In genomic region chr19:27972291-27973040, GRCh38 we compare ENCODE assay signal across 14 cellular contexts.
A peak's percentile ranks its signal among the peaks of the same experiment; 100 is the strongest.
DNase-seq lines count a peak whose midpoint lies in the region; ATAC-seq and TF ChIP-seq lines count a peak whose summit lies in the region.
"Had no signal": no experiment of that assay in that cellular context is flagged by ENCODE, and none has a peak within 500 bp of the region (broad histone marks: within the 10 kb centered on the region; RNA-seq: fewer than 3 reads in every experiment).

No MANE protein-coding gene starts in this region.

- ATAC-seq in GM21619 (IDR thresholded peaks at IDR 0.05; ENCODE audit: unreplicated experiment) (no peak), GM18858 (IDR thresholded peaks at IDR 0.05; ENCODE audit: unreplicated experiment) (no peak)
- ATAC-seq in stimulated activated effector memory CD8-positive, alpha-beta T cell treated with anti-CD3 and anti-CD28 coated beads, Interleukin-12 subunit alpha, Interleukin-12 subunit beta, amount 100 ng/mL, for 72 hours, result no peak

- H3K4me1 ChIP-seq in neural progenitor cell, result peaks cover 11% of the 10 kb centered on the region
- H3K4me1 ChIP-seq: tibial artery had no signal

- H3K4me3 ChIP-seq in choroid plexus epithelial cell (ENCODE audit: low read depth, low read length), result no peak overlapping the region
- H3K4me3 ChIP-seq in neural progenitor cell, result no peak overlapping the region
- H3K4me3 ChIP-seq: SJCRH30, tibial artery had no signal

- H3K79me2 ChIP-seq in neural progenitor cell (ENCODE audit: low read depth), result no peaks in the 10 kb centered on the region

- DNase-seq in Caki2 (ENCODE audit: low read depth) (peak; percentile 90), NCI-H2196 treated with DMSO at 0.1 percent for 48 hours (lab: John Stamatoyannopoulos, UW; ENCODE audit: unreplicated experiment) (peak; percentile 15), choroid plexus epithelial cell (ENCODE audit: low read depth) (peak; percentile 54), neural progenitor cell (ENCODE audit: low spot score) (no peak), HPDE6-E6E7 (ENCODE audit: extremely low spot score) (no peak)
- DNase-seq in stimulated activated effector memory CD8-positive, alpha-beta T cell treated with anti-CD3 and anti-CD28 coated beads, Interleukin-12 subunit alpha, Interleukin-12 subunit beta, amount 100 ng/mL, for 72 hours (ENCODE audit: low spot score in 2 of 2), result no peak
- DNase-seq: activated CD4-positive, alpha-beta memory T cell treated with anti-CD3 and anti-CD28 coated beads for 36 hours; NCI-H2081; tibial artery had no signal

- peak overlapping the region; percentile 10 for H3K27ac Mint-ChIP-seq in neural progenitor cell
- H3K27ac Mint-ChIP-seq in stimulated activated effector memory CD8-positive, alpha-beta T cell treated with anti-CD3 and anti-CD28 coated beads, Interleukin-12 subunit alpha, Interleukin-12 subunit beta, amount 100 ng/mL, for 72 hours, result no peak overlapping the region
- H3K27ac Mint-ChIP-seq: activated CD4-positive, alpha-beta memory T cell treated with anti-CD3 and anti-CD28 coated beads for 36 hours had no signal

- no peaks in the 10 kb centered on the region for H3K27me3 ChIP-seq in neural progenitor cell
- H3K27me3 ChIP-seq: neutrophil, tibial artery had no signal

- no peaks in the 10 kb centered on the region for H3K36me3 ChIP-seq in neural progenitor cell
- H3K36me3 ChIP-seq: neutrophil, SJCRH30, tibial artery had no signal

- no peaks in the 10 kb centered on the region for H3K9me3 ChIP-seq in neural progenitor cell (ENCODE audit: low read depth)
- H3K9me3 ChIP-seq: neutrophil, SJCRH30, tibial artery had no signal

- H3K9ac ChIP-seq in neural progenitor cell, result no peak overlapping the region

- H2AFZ ChIP-seq in neural progenitor cell (replicated peaks), result no peak overlapping the region

- in situ Hi-C loops in Caki2 (cut with HindIII; ENCODE audit: low pct_unique_long_range_greater_than_20kb, low sequenced_read_pairs), result loop anchor here (25.0 kb wide), 1 partner anchor 340 kb away; no protein-coding TSS in a partner anchor

- H3K4me1 Mint-ChIP-seq in neural progenitor cell, result peaks cover 27% of the 10 kb centered on the region
- no peaks in the 10 kb centered on the region for H3K4me1 Mint-ChIP-seq in stimulated activated effector memory CD8-positive, alpha-beta T cell treated with anti-CD3 and anti-CD28 coated beads, Interleukin-12 subunit alpha, Interleukin-12 subunit beta, amount 100 ng/mL, for 72 hours

- no peaks in the 10 kb centered on the region for H3K36me3 Mint-ChIP-seq in neural progenitor cell
- no peaks in the 10 kb centered on the region for H3K36me3 Mint-ChIP-seq in stimulated activated effector memory CD8-positive, alpha-beta T cell treated with anti-CD3 and anti-CD28 coated beads, Interleukin-12 subunit alpha, Interleukin-12 subunit beta, amount 100 ng/mL, for 72 hours
- H3K36me3 Mint-ChIP-seq: activated CD4-positive, alpha-beta memory T cell treated with anti-CD3 and anti-CD28 coated beads for 36 hours had no signal

- no peak overlapping the region for H3K27ac ChIP-seq in neural progenitor cell
- H3K27ac ChIP-seq: C4-2B, neutrophil, tibial artery had no signal

- TF ChIP-seq CTCF in choroid plexus epithelial cell (conservative IDR thresholded peaks at IDR 0.05; ENCODE audit: low read depth, low read length) (no peak), neural progenitor cell (IDR thresholded peaks at IDR 0.05) (no peak)

- peak overlapping the region; percentile 9 for H3K4me3 Mint-ChIP-seq in neural progenitor cell
- no peak overlapping the region for H3K4me3 Mint-ChIP-seq in stimulated activated effector memory CD8-positive, alpha-beta T cell treated with anti-CD3 and anti-CD28 coated beads, Interleukin-12 subunit alpha, Interleukin-12 subunit beta, amount 100 ng/mL, for 72 hours
- H3K4me3 Mint-ChIP-seq: activated CD4-positive, alpha-beta memory T cell treated with anti-CD3 and anti-CD28 coated beads for 36 hours had no signal

- H3K4me2 ChIP-seq in neural progenitor cell, result no peak overlapping the region

- H4K20me1 ChIP-seq in neural progenitor cell (ENCODE audit: low read depth), result no peaks in the 10 kb centered on the region

- no peaks in the 10 kb centered on the region for H3F3A ChIP-seq in neural progenitor cell (ENCODE audit: low read depth)

- H3K9me3 Mint-ChIP-seq in neural progenitor cell, result no peaks in the 10 kb centered on the region
- H3K9me3 Mint-ChIP-seq in stimulated activated effector memory CD8-positive, alpha-beta T cell treated with anti-CD3 and anti-CD28 coated beads, Interleukin-12 subunit alpha, Interleukin-12 subunit beta, amount 100 ng/mL, for 72 hours, result no peaks in the 10 kb centered on the region
- H3K9me3 Mint-ChIP-seq: activated CD4-positive, alpha-beta memory T cell treated with anti-CD3 and anti-CD28 coated beads for 36 hours had no signal

- H3K27me3 Mint-ChIP-seq in neural progenitor cell (ENCODE audit: insufficient read depth, low read depth), result peaks cover 7% of the 10 kb centered on the region
- H3K27me3 Mint-ChIP-seq: activated CD4-positive, alpha-beta memory T cell treated with anti-CD3 and anti-CD28 coated beads for 36 hours had no signal

Comparison
In these comparisons a context has a peak if more than half of its experiments do, and no peak if none do; other contexts are left out.
1. DNase-seq: peak in Caki2 (single experiment), NCI-H2196 treated with DMSO at 0.1 percent for 48 hours (single experiment) and choroid plexus epithelial cell (single experiment); none in neural progenitor cell (single experiment), HPDE6-E6E7 (single experiment) and stimulated activated effector memory CD8-positive, alpha-beta T cell treated with anti-CD3 and anti-CD28 coated beads, Interleukin-12 subunit alpha, Interleukin-12 subunit beta, amount 100 ng/mL, for 72 hours (0 of 2).